ENCODE assay signal across 8 cellular contexts in genomic region chr6:70956191-70956450, GRCh38. TPM values are rescaled to one million over a fixed set of nuclear protein-coding genes. Genes with fewer than 3 reads are reported as not detected.
DNase-seq lines count a peak whose midpoint lies in the region; ATAC-seq and TF ChIP-seq lines count a peak whose summit lies in the region.

No MANE protein-coding gene starts in this region.

- no peak overlapping the region for H3K27ac Mint-ChIP-seq in activated naive CD8-positive, alpha-beta T cell treated with anti-CD3 and anti-CD28 coated beads for 36 hours

- H3K9ac ChIP-seq in liver (ENCODE audit: low read depth in 1 of 2, low read length in 2 of 2) = no peak overlapping the region

- H3K27ac ChIP-seq in cardiac muscle cell (no peak overlapping the region), liver (ENCODE audit: low read depth in 1 of 2, low read length in 2 of 2) (no peak overlapping the region), vagina (no peak overlapping the region)

- DNase-seq in cardiac muscle cell (ENCODE audit: low read depth in 1 of 2, low spot score in 1 of 2) (no peak), left cardiac atrium (no peak), vagina (ENCODE audit: extremely low spot score in 2 of 2) (no peak), amniotic stem cell (lab: John Stamatoyannopoulos, UW) (no peak)
- DNase-seq in activated naive CD8-positive, alpha-beta T cell treated with anti-CD3 and anti-CD28 coated beads for 36 hours = no peak
- no peak for DNase-seq in stimulated activated CD4-positive, alpha-beta T cell treated with anti-CD3 and anti-CD28 coated beads, Interleukin-15, amount 100 ng/mL, for 24 hours

- no peaks in the 10 kb centered on the region for H3K9me3 ChIP-seq in cardiac muscle cell (ENCODE audit: low read depth)
- H3K9me3 ChIP-seq in liver (ENCODE audit: control insufficient read depth in 4 of 4, low read length in 3 of 4) = no peaks in the 10 kb centered on the region
- no peaks in the 10 kb centered on the region for H3K9me3 ChIP-seq in vagina

- no peak for TF ChIP-seq CTCF in cardiac muscle cell (IDR thresholded peaks at IDR 0.05; ENCODE audit: low read depth, low read length)
- no peak for TF ChIP-seq CTCF in liver (IDR thresholded peaks at IDR 0.05; ENCODE audit: low read depth, low read length, missing input control)
- TF ChIP-seq CTCF in vagina (IDR thresholded peaks at IDR 0.05) = no peak

- H3K36me3 Mint-ChIP-seq in activated naive CD8-positive, alpha-beta T cell treated with anti-CD3 and anti-CD28 coated beads for 36 hours = no peaks in the 10 kb centered on the region

- no peak for TF ChIP-seq RAD21 in liver (IDR thresholded peaks at IDR 0.05)

- peak overlapping the region; percentile 74 for H3K4me3 Mint-ChIP-seq in activated naive CD8-positive, alpha-beta T cell treated with anti-CD3 and anti-CD28 coated beads for 36 hours

- H3K36me3 ChIP-seq in cardiac muscle cell = no peaks in the 10 kb centered on the region
- H3K36me3 ChIP-seq in liver (ENCODE audit: control insufficient read depth in 4 of 4, insufficient read depth in 3 of 4, low read depth in 1 of 4, low read length in 3 of 4) = no peaks in the 10 kb centered on the region
- H3K36me3 ChIP-seq in vagina = no peaks in the 10 kb centered on the region

- intact Hi-C loops in left cardiac atrium (cut with DNase I) (loop anchor here in 1 of 2 donors (5.0 kb wide), 1 partner anchor 409 kb away; no protein-coding TSS in a partner anchor), vagina (cut with DNase I) (no loop called here)

- H3K27me3 ChIP-seq in cardiac muscle cell (peaks cover 87% of the 10 kb centered on the region), liver (ENCODE audit: control insufficient read depth in 4 of 4, insufficient read depth in 4 of 4, low read length in 3 of 4) (peaks cover 2 to 6% (median 5%) of the 10 kb centered on the region in 4 donors), vagina (no peaks in the 10 kb centered on the region)

- ATAC-seq in left cardiac atrium (no peak), GM18909 (IDR thresholded peaks at IDR 0.05; ENCODE audit: poor library complexity, unreplicated experiment) (no peak)

- H3K27me3 Mint-ChIP-seq in activated naive CD8-positive, alpha-beta T cell treated with anti-CD3 and anti-CD28 coated beads for 36 hours = peaks cover 60% of the 10 kb centered on the region

- 2% methylated on average over 27 of the region's 27 CpGs for WGBS in liver

- H3K4me1 ChIP-seq in cardiac muscle cell (ENCODE audit: low read depth) (peaks cover 3% of the 10 kb centered on the region), liver (ENCODE audit: control insufficient read depth in 4 of 4, insufficient read depth in 4 of 4, low read length in 3 of 4) (peaks cover 11 to 21% (median 18%) of the 10 kb centered on the region in 4 donors), vagina (peaks cover 15% of the 10 kb centered on the region)

- H3K4me3 ChIP-seq in cardiac muscle cell (peak overlapping the region; percentile 35), liver (ENCODE audit: low read depth in 1 of 3, low read length in 3 of 3) (peak overlapping the region in 2 of 3 donors; percentile 54 to 64), vagina (peak overlapping the region; percentile 47 to 56)

- no peaks in the 10 kb centered on the region for H3K9me3 Mint-ChIP-seq in activated naive CD8-positive, alpha-beta T cell treated with anti-CD3 and anti-CD28 coated beads for 36 hours

- H3K4me1 Mint-ChIP-seq in activated naive CD8-positive, alpha-beta T cell treated with anti-CD3 and anti-CD28 coated beads for 36 hours = peaks cover 8% of the 10 kb centered on the region

- TF ChIP-seq POLR2A in vagina (IDR thresholded peaks at IDR 0.05) = no peak

TF ChIP-seq in liver, 16 proteins besides CTCF, POLR2A, EP300 and RAD21:
- TF ChIP-seq HNF4A (conservative IDR thresholded peaks at IDR 0.05) (no peak), EGR1 (IDR thresholded peaks at IDR 0.05; ENCODE audit: low read depth in 2 of 2) (no peak), TAF1 (conservative IDR thresholded peaks at IDR 0.05) (no peak), FOXA1 (IDR thresholded peaks at IDR 0.05) (no peak), FOXA2 (IDR thresholded peaks at IDR 0.05) (no peak), SP1 (IDR thresholded peaks at IDR 0.05) (no peak)

RNA-seq across cellular contexts. Expression of gene B3GAT2, which starts 0.7 kb away (rescaled TPM):
- total RNA-seq in cardiac muscle cell (0.28 and 0.92 TPM in 2 replicates), left cardiac atrium (not detected), liver (under 1 TPM; under 0.01 to 0.70 TPM), vagina (not detected)
- polyA plus RNA-seq in cardiac muscle cell (1.3 and 1.8 TPM in 2 replicates), liver (under 1 TPM; 0.02 to 0.97 TPM)
- under 1 TPM in 1 of 2 experiments, not detected in 1; 0.06 TPM for total RNA-seq in activated naive CD8-positive, alpha-beta T cell treated with anti-CD3 and anti-CD28 coated beads for 36 hours
